ENCODE assay signal across 8 cellular contexts in the genomic region with DNA sequence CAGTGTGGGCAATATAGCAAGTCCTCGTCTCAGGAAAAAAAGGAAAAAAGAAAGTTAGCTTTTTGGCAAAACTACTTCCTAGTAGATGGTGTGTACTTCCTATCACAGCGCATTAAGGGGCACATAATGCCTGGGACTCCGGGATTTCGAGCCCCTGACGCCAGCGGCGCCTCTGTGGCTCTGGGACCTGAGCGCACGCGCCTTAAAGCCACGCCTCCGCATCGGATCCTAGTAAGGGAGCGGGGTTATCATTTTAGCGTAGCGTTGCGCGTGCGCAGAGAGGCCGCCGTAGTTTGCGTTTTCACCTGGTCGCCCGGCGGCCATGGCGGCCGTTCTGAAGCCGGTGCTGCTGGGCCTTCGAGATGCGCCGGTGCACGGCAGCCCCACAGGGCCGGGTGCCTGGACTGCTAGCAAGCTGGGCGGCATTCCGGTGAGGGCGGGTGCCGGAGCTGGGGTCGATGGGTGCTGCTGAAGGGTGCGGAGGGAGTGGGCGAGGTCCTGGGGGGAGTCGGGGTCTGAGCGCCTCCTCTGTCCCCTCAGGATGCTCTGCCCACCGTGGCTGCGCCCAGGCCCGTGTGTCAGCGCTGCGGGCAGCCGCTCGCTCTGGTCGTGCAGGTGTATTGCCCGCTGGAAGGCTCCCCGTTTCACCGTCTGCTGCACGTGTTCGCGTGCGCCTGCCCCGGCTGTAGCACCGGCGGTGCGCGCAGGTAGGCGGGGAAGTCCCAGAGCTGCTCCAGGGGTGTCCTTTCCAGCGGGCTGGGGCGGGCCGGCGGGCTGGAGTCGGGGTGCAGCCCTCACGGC. TPM values are rescaled to one million over a fixed set of nuclear protein-coding genes. Genes with fewer than 3 reads are reported as not detected.
DNase-seq lines count a peak whose midpoint lies in the region; ATAC-seq and TF ChIP-seq lines count a peak whose summit lies in the region.

A gene with protein sequence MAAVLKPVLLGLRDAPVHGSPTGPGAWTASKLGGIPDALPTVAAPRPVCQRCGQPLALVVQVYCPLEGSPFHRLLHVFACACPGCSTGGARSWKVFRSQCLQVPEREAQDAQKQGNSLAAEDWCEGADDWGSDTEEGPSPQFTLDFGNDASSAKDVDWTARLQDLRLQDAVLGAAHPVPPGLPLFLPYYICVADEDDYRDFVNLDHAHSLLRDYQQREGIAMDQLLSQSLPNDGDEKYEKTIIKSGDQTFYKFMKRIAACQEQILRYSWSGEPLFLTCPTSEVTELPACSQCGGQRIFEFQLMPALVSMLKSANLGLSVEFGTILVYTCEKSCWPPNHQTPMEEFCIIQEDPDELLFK (plus strand): TSS at position 291 of the 801 bp plus-strand sequence. CDS start 32 bp downstream, at position 323.

- peak; percentile 76 for ATAC-seq in GM19395 (IDR thresholded peaks at IDR 0.05; ENCODE audit: unreplicated experiment)
- peak; percentile 75 for ATAC-seq in HG03571 (IDR thresholded peaks at IDR 0.05; ENCODE audit: unreplicated experiment)
- peak; percentile 95 to 98 for ATAC-seq in lower lobe of right lung

- intact Hi-C loops in CD14-positive monocyte (cut with micrococcal nuclease), result no loop called here
- intact Hi-C loops in lower lobe of right lung (cut with DNase I), result no loop called here

- H3K36me3 ChIP-seq in lower lobe of right lung, result peaks cover 20% of the 10 kb centered on the region

- peak within 1 kb of the TSS; percentile 75 for H3K27ac ChIP-seq in lower lobe of right lung

- peaks cover 9% of the 10 kb centered on the region for H3K4me1 Mint-ChIP-seq in CD14-positive monocyte

- TF ChIP-seq CTCF in CD14-positive monocyte (IDR thresholded peaks at IDR 0.05) (no peak), lower lobe of right lung (IDR thresholded peaks at IDR 0.05) (no peak)

- peaks cover 0 to 2% (median 0%) of the 10 kb centered on the region in 3 donors for H3K27me3 Mint-ChIP-seq in CD14-positive monocyte (ENCODE audit: low read depth in 3 of 3)

- H3K36me3 Mint-ChIP-seq in CD14-positive monocyte, result peaks cover 16 to 19% of the 10 kb centered on the region in 2 donors

- H3K27me3 ChIP-seq in lower lobe of right lung (ENCODE audit: low read depth), result no peaks in the 10 kb centered on the region

- H3K9me3 ChIP-seq in lower lobe of right lung, result no peaks in the 10 kb centered on the region

- H3K4me3 ChIP-seq in lower lobe of right lung, result peak within 1 kb of the TSS; percentile 97

- peaks cover 12% of the 10 kb centered on the region for H3K4me1 ChIP-seq in lower lobe of right lung

- DNase-seq in CD14-positive monocyte (ENCODE audit: low spot score) (peak; percentile 84), NCI-H82 (lab: John Stamatoyannopoulos, UW) (peak; percentile 98), ecto neural progenitor cell (ENCODE audit: low spot score) (peak; percentile 93), lower lobe of right lung (peak; percentile 96)
- peak; percentile 94 to 96 for DNase-seq in activated CD4-positive, alpha-beta T cell treated with anti-CD3 and anti-CD28 coated beads, Interleukin-2, amount 50 U/mL, for 48 hours
- DNase-seq in stimulated activated CD4-positive, alpha-beta T cell treated with anti-CD3 and anti-CD28 coated beads, TNF-alpha, amount 100 ng/mL, for 1 hour (ENCODE audit: low read depth in 3 of 3, low spot score in 1 of 3), result peak; percentile 80 to 90 (median 86)

- peak within 1 kb of the TSS in 6 of 7 donors; percentile 20 to 84 (median 48) for H3K27ac Mint-ChIP-seq in CD14-positive monocyte

- H3K4me3 Mint-ChIP-seq in CD14-positive monocyte, result peak within 1 kb of the TSS; percentile 86 to 90

- no peaks in the 10 kb centered on the region for H3K9me3 Mint-ChIP-seq in CD14-positive monocyte

RNA-seq across cellular contexts. Expression of the gene that starts here (rescaled TPM):
- polyA plus RNA-seq in CD14-positive monocyte, result 1 to 10 TPM; 4.9 to 5.0 TPM
- total RNA-seq in lower lobe of right lung, result 8.7 TPM

Comparison
In these comparisons a context has a peak if more than half of its experiments do, and no peak if none do; other contexts are left out.
1. Peak in every context shown above with its lines: DNase-seq, ATAC-seq, H3K4me3 ChIP-seq and H3K27ac ChIP-seq.